Comparison of ENCODE assay signal across 19 cellular contexts in genomic region chr1:23215291-23215690, GRCh38. TPM values are rescaled to one million over a fixed set of nuclear protein-coding genes. Genes with fewer than 3 reads are reported as not detected.
DNase-seq lines count a peak whose midpoint lies in the region; ATAC-seq, FAIRE-seq and TF ChIP-seq lines count a peak whose summit lies in the region.
"Had no signal": no experiment of that assay in that cellular context is flagged by ENCODE, and none has a peak within 500 bp of the region (broad histone marks: within the 10 kb centered on the region; RNA-seq: fewer than 3 reads in every experiment).

No MANE protein-coding gene starts in this region.

- peak overlapping the region; percentile 98; the same call in 1 of the 2 replicates for H3K4me2 ChIP-seq in GM23338
- no peak overlapping the region for H3K4me2 ChIP-seq in astrocyte (ENCODE audit: low read length)
- H3K4me2 ChIP-seq in endothelial cell of umbilical vein (ENCODE audit: insufficient read depth, low read length) = no peak overlapping the region
- H3K4me2 ChIP-seq in neuronal stem cell (ENCODE audit: insufficient read depth, low read length, poor library complexity, severe bottlenecking) = no peak overlapping the region

- POLR2A ChIA-PET in endothelial cell of umbilical vein (lab: Charles Lee) = no interaction called here

- no peak overlapping the region for H2AK5ac ChIP-seq in neuronal stem cell (ENCODE audit: low read depth, low read length)

- H2AFZ ChIP-seq in GM23338 (no peak overlapping the region), astrocyte (ENCODE audit: low read depth, low read length) (no peak overlapping the region), endothelial cell of umbilical vein (ENCODE audit: low read depth, low read length) (no peak overlapping the region), neuronal stem cell (ENCODE audit: low read length) (no peak overlapping the region)
- H2AFZ ChIP-seq: GM23248 had no signal

- H3K4me1 ChIP-seq in GM23338 (ENCODE audit: insufficient read depth) (peaks cover 20% of the 10 kb centered on the region), astrocyte (ENCODE audit: insufficient read depth, low read length) (peaks cover 5% of the 10 kb centered on the region), endothelial cell of umbilical vein (ENCODE audit: control insufficient read depth, extremely low read depth, insufficient read depth, low read length) (peaks cover 13% of the 10 kb centered on the region), neuronal stem cell (ENCODE audit: control insufficient read depth in 2 of 2, insufficient read depth in 1 of 2, low read depth in 1 of 2, low read length in 2 of 2) (peaks cover 3 to 13% of the 10 kb centered on the region in 2 donors), SJCRH30 (no peaks in the 10 kb centered on the region)
- H3K4me1 ChIP-seq: BE2C had no signal

- H3K9ac ChIP-seq in astrocyte (ENCODE audit: low read length) (no peak overlapping the region), endothelial cell of umbilical vein (replicated peaks; ENCODE audit: extremely low read depth, insufficient read depth, low read length) (no peak overlapping the region), neuronal stem cell (ENCODE audit: low read depth, low read length, poor library complexity) (no peak overlapping the region)
- H3K9ac ChIP-seq: GM23248 had no signal

- H3K23ac ChIP-seq in neuronal stem cell (ENCODE audit: low read depth, low read length, poor library complexity) = no peak overlapping the region

- no peak overlapping the region for H2BK5ac ChIP-seq in neuronal stem cell (ENCODE audit: low read length)

- TF ChIP-seq POLR2A in endothelial cell of umbilical vein (IDR thresholded peaks at IDR 0.05; ENCODE audit: low read depth, low read length) = no peak

- ATAC-seq in GM23338 (no peak), GM19467 (IDR thresholded peaks at IDR 0.05; ENCODE audit: unreplicated experiment) (no peak)
- ATAC-seq: GM12878 had no signal

- peaks cover 21% of the 10 kb centered on the region for H3K4me1 Mint-ChIP-seq in GM23338
- peaks cover 5% of the 10 kb centered on the region for H3K4me1 Mint-ChIP-seq in astrocyte (ENCODE audit: low read depth, unreplicated experiment)

- no peak overlapping the region for H2BK12ac ChIP-seq in neuronal stem cell (ENCODE audit: low read length)

- H3K4me3 ChIP-seq in GM23338 = 0 out of 2 replicates have a peak overlapping the region, but pooled peaks have one; percentile 84
- no peak overlapping the region for H3K4me3 ChIP-seq in astrocyte (ENCODE audit: insufficient read depth, low read depth, low read length)
- H3K4me3 ChIP-seq in endothelial cell of umbilical vein (replicated peaks in 1 of 3; ENCODE audit: insufficient read depth in 1 of 3, low read depth in 1 of 3, low read length in 3 of 3) = no peak overlapping the region
- H3K4me3 ChIP-seq in neuronal stem cell (ENCODE audit: low read length in 2 of 2) = no peak overlapping the region
- no peak overlapping the region for H3K4me3 ChIP-seq in SJCRH30
- H3K4me3 ChIP-seq: GM12878, GM23248 had no signal

- no peaks in the 10 kb centered on the region for H3K36me3 Mint-ChIP-seq in GM23338 (ENCODE audit: low read depth)
- peaks cover 6% of the 10 kb centered on the region for H3K36me3 Mint-ChIP-seq in astrocyte (ENCODE audit: low read depth, unreplicated experiment)
- H3K36me3 Mint-ChIP-seq: CD4-positive, CD25-positive, alpha-beta regulatory T cell; CD8-positive, alpha-beta memory T cell had no signal

- no peak for DNase-seq in GM23338 (ENCODE audit: low spot score)
- no peak for DNase-seq in astrocyte (ENCODE audit: low read depth)
- peak; percentile 25 for DNase-seq in endothelial cell of umbilical vein (ENCODE audit: low read depth, low spot score)
- DNase-seq in neuronal stem cell (ENCODE audit: low spot score) = no peak
- no peak for DNase-seq in SJCRH30
- no peak for DNase-seq in NCI-H526 (lab: John Stamatoyannopoulos, UW)
- DNase-seq: 8988T; BE2C; C1 segment of cervical spinal cord; CD4-positive, CD25-positive, alpha-beta regulatory T cell; CD8-positive, alpha-beta memory T cell; COR-L47; DMS 273 treated with DMSO at 0.1 percent for 48 hours; DND-41; H7 had no signal

- dilution Hi-C loops in endothelial cell of umbilical vein (cut with MboI; ENCODE audit: extremely low pct_ligation_motif_present, low sequenced_read_pairs) = no loop called here

- TF ChIP-seq CTCF in GM23338 (conservative IDR thresholded peaks at IDR 0.05; ENCODE audit: low read depth in 2 of 2) (no peak), astrocyte (IDR thresholded peaks at IDR 0.05; ENCODE audit: insufficient read depth, low read depth, low read length) (no peak), endothelial cell of umbilical vein (IDR thresholded peaks at IDR 0.05; ENCODE audit: extremely low read depth in 1 of 2, insufficient read depth in 1 of 2, low read depth in 1 of 2, low read length in 2 of 2) (no peak)

- H3K27me3 Mint-ChIP-seq in GM23338 (ENCODE audit: insufficient read depth, low read depth, poor library complexity) (peaks cover 21% of the 10 kb centered on the region), astrocyte (ENCODE audit: low read depth, unreplicated experiment) (peaks cover 46% of the 10 kb centered on the region)

- H3K36me3 ChIP-seq in GM23338 (ENCODE audit: insufficient read depth) (no peaks in the 10 kb centered on the region), astrocyte (ENCODE audit: insufficient read depth, low read length) (no peaks in the 10 kb centered on the region), endothelial cell of umbilical vein (ENCODE audit: control insufficient read depth in 2 of 2, extremely low read depth in 1 of 2, insufficient read depth in 2 of 2, low read length in 2 of 2) (no peaks in the 10 kb centered on the region), neuronal stem cell (replicated peaks in 1 of 2; ENCODE audit: control insufficient read depth in 2 of 2, insufficient read depth in 2 of 2, low read length in 2 of 2) (no peaks in the 10 kb centered on the region), SJCRH30 (no peaks in the 10 kb centered on the region)
- H3K36me3 ChIP-seq: BE2C had no signal

- H3K4me3 Mint-ChIP-seq in GM23338 (no peak overlapping the region), astrocyte (ENCODE audit: unreplicated experiment) (peak overlapping the region; percentile 34)

- H3K18ac ChIP-seq in neuronal stem cell (ENCODE audit: low read length) = no peak overlapping the region

- no TSS peak for BruUV-seq in endothelial cell of umbilical vein (replicated peaks; lab: Mats Ljungman, UMichigan)

- H3K27ac ChIP-seq in GM23338 (ENCODE audit: low read depth) (no peak overlapping the region), astrocyte (ENCODE audit: low read depth, low read length) (no peak overlapping the region), endothelial cell of umbilical vein (ENCODE audit: insufficient read depth, low read depth, low read length) (no peak overlapping the region), neuronal stem cell (replicated peaks; ENCODE audit: low read length) (no peak overlapping the region), SJCRH30 (no peak overlapping the region)
- H3K27ac ChIP-seq: GM23248 had no signal

- H3K79me1 ChIP-seq in neuronal stem cell (ENCODE audit: low read depth, low read length) = no peaks in the 10 kb centered on the region

- no peak overlapping the region for H4K91ac ChIP-seq in neuronal stem cell (ENCODE audit: low read depth, low read length, poor library complexity)

- CTCF ChIA-PET in endothelial cell of umbilical vein (lab: Charles Lee) = interaction anchor here (1.1 to 4.4 kb wide), 8 partner anchors 14 to 325 kb away, joined by 3 to 26 read pairs (median 6); no protein-coding TSS in a partner anchor

- WGBS in neuronal stem cell (ENCODE audit: extremely low coverage in 2 of 2, insufficient read length in 2 of 2, insufficient replicate concordance in 1 of 2), 2 donors = no CpG with 5 or more reads among the region's 3 CpGs

- H2BK15ac ChIP-seq in neuronal stem cell (ENCODE audit: low read length) = peak overlapping the region; percentile 57

- H4K8ac ChIP-seq in neuronal stem cell (ENCODE audit: low read depth, low read length) = no peak overlapping the region

- no peak overlapping the region for H3K4ac ChIP-seq in neuronal stem cell (ENCODE audit: low read length)

- no peaks in the 10 kb centered on the region for H3K9me2 ChIP-seq in GM23338 (ENCODE audit: insufficient read depth)

- no peaks in the 10 kb centered on the region for H3K9me3 ChIP-seq in astrocyte (ENCODE audit: insufficient read depth, low read depth, low read length)
- H3K9me3 ChIP-seq in endothelial cell of umbilical vein (replicated peaks; ENCODE audit: control insufficient read depth, insufficient read depth, low read length) = no peaks in the 10 kb centered on the region
- H3K9me3 ChIP-seq in neuronal stem cell (replicated peaks in 1 of 2; ENCODE audit: control insufficient read depth in 2 of 2, insufficient read depth in 1 of 2, low read depth in 1 of 2, low read length in 2 of 2) = peaks cover 0 to 2% of the 10 kb centered on the region in 2 donors
- no peaks in the 10 kb centered on the region for H3K9me3 ChIP-seq in SJCRH30 (replicated peaks)
- H3K9me3 ChIP-seq: BE2C had no signal

- no peak overlapping the region for H3K14ac ChIP-seq in neuronal stem cell (ENCODE audit: low read length)

- no peaks in the 10 kb centered on the region; the same call in 1 of the 2 replicates for H4K20me1 ChIP-seq in GM23338 (replicated peaks; ENCODE audit: insufficient read depth)
- no peaks in the 10 kb centered on the region for H4K20me1 ChIP-seq in astrocyte (ENCODE audit: insufficient read depth, low read length)
- no peaks in the 10 kb centered on the region for H4K20me1 ChIP-seq in endothelial cell of umbilical vein (replicated peaks; ENCODE audit: control insufficient read depth, extremely low read depth, insufficient read depth, low read length)

- peaks cover 8% of the 10 kb centered on the region; the same call in 1 of the 2 replicates for H3K79me2 ChIP-seq in GM23338 (replicated peaks; ENCODE audit: insufficient read depth)
- H3K79me2 ChIP-seq in astrocyte (ENCODE audit: insufficient read depth, low read length) = no peaks in the 10 kb centered on the region
- no peaks in the 10 kb centered on the region for H3K79me2 ChIP-seq in endothelial cell of umbilical vein (ENCODE audit: control insufficient read depth, insufficient read depth, low read length)

- H3K9me3 Mint-ChIP-seq in GM23338 (no peaks in the 10 kb centered on the region), astrocyte (ENCODE audit: unreplicated experiment) (peaks cover 6% of the 10 kb centered on the region)
- H3K9me3 Mint-ChIP-seq: CD8-positive, alpha-beta memory T cell had no signal

- H3K9me1 ChIP-seq in endothelial cell of umbilical vein (replicated peaks; ENCODE audit: control insufficient read depth, extremely low read depth, insufficient read depth, low read length) = no peaks in the 10 kb centered on the region

- no peak overlapping the region for H2BK120ac ChIP-seq in neuronal stem cell (ENCODE audit: low read depth, low read length)

- 0 out of 2 replicates have a peak, but pooled peaks cover 5% of the 10 kb centered on the region for H3F3A ChIP-seq in GM23338 (replicated peaks; ENCODE audit: low read depth)

- H3K27ac Mint-ChIP-seq in GM23338 (no peak overlapping the region), astrocyte (ENCODE audit: unreplicated experiment) (no peak overlapping the region)
- H3K27ac Mint-ChIP-seq: CD4-positive, CD25-positive, alpha-beta regulatory T cell had no signal

- intact Hi-C loops in endothelial cell of umbilical vein (cut with micrococcal nuclease) = no loop called here

- H3K27me3 ChIP-seq in GM23338 (ENCODE audit: insufficient read depth) (peaks cover 18% of the 10 kb centered on the region), astrocyte (ENCODE audit: insufficient read depth, low read length) (peaks cover 25% of the 10 kb centered on the region), endothelial cell of umbilical vein (ENCODE audit: control insufficient read depth in 2 of 2, insufficient read depth in 2 of 2, low read length in 2 of 2) (peaks cover 0 to 7% of the 10 kb centered on the region in 2 experiments), neuronal stem cell (ENCODE audit: control insufficient read depth in 3 of 3, insufficient read depth in 3 of 3, low read depth in 1 of 3, low read length in 3 of 3) (peaks cover 0 to 42% (median 6%) of the 10 kb centered on the region in 3 experiments), SJCRH30 (peaks cover 35% of the 10 kb centered on the region)

- FAIRE-seq in astrocyte (lab: Jason Lieb, UNC) = no peak
- no peak for FAIRE-seq in endothelial cell of umbilical vein (lab: Jason Lieb, UNC)
- FAIRE-seq: GM12878, GM19239 had no signal

RNA-seq across cellular contexts. Expression of gene HTR1D, which starts 2.0 kb away (rescaled TPM):
- total RNA-seq in GM23338 (2014; rRNA removed; shearing (Covaris generic)) = 4.1 and 4.7 TPM in 2 replicates
- 2.1 and 2.4 TPM in 2 replicates for polyA plus RNA-seq in GM23338 (2016; fragmentation: Nextera tagmentation; extraction: Ambion mirVana)
- 3.3 and 3.8 TPM in 2 replicates for total RNA-seq in astrocyte
- total RNA-seq in endothelial cell of umbilical vein = 1.5 and 2.2 TPM in 2 replicates
- 1.9 TPM in 2 replicates for polyA plus RNA-seq in endothelial cell of umbilical vein
- polyA plus RNA-seq in endothelial cell of umbilical vein (2011; cell fraction: cytosol; rRNA removed) = 1.8 TPM in 2 replicates
- 0.91 and 0.98 TPM in 2 replicates for polyA plus RNA-seq in endothelial cell of umbilical vein (2011; cell fraction: nucleus; rRNA removed)
- polyA plus RNA-seq in endothelial cell of umbilical vein (2012) = 4.3 and 5.4 TPM in 2 replicates
- 0.93 and 1.6 TPM in 2 replicates for polyA minus RNA-seq in endothelial cell of umbilical vein
- polyA minus RNA-seq in endothelial cell of umbilical vein (2011; cell fraction: cytosol; rRNA and poly(A)+ RNA removed) = 3.3 TPM
- 0.96 and 1.1 TPM in 2 replicates for polyA minus RNA-seq in endothelial cell of umbilical vein (2011; cell fraction: nucleus; rRNA and poly(A)+ RNA removed)
- polyA plus RNA-seq in neuronal stem cell (2013, experiment 1 of 2) = 1.9 TPM
- polyA plus RNA-seq in neuronal stem cell (2013, experiment 2 of 2) = 2.1 TPM
- not detected in 2 replicates for total RNA-seq in SJCRH30 (2014; rRNA removed; shearing (Covaris generic))
- total RNA-seq: CD4-positive, CD25-positive, alpha-beta regulatory T cell; CD8-positive, alpha-beta memory T cell; GM12878; GM23248 had no signal
- polyA plus RNA-seq: CD4-positive, CD25-positive, alpha-beta regulatory T cell; CD8-positive, alpha-beta memory T cell; GM23248 had no signal

RNA-seq across cellular contexts. Expression of gene LUZP1, which starts 46.6 kb away (rescaled TPM):
- total RNA-seq in GM23338 (2014; rRNA removed; shearing (Covaris generic)) = 44.1 and 45.7 TPM in 2 replicates
- polyA plus RNA-seq in GM23338 (2016; fragmentation: Nextera tagmentation; extraction: Ambion mirVana) = 125 and 152 TPM in 2 replicates
- total RNA-seq in astrocyte = 77.1 and 82.2 TPM in 2 replicates
- total RNA-seq in endothelial cell of umbilical vein = 82.4 and 92.3 TPM in 2 replicates
- polyA plus RNA-seq in endothelial cell of umbilical vein = 24.0 and 26.3 TPM in 2 replicates
- 27.7 and 27.9 TPM in 2 replicates for polyA plus RNA-seq in endothelial cell of umbilical vein (2011; cell fraction: cytosol; rRNA removed)
- 51.3 and 61.7 TPM in 2 replicates for polyA plus RNA-seq in endothelial cell of umbilical vein (2011; cell fraction: nucleus; rRNA removed)
- polyA plus RNA-seq in endothelial cell of umbilical vein (2012) = 48.4 and 60.7 TPM in 2 replicates
- polyA minus RNA-seq in endothelial cell of umbilical vein = 84.2 and 92.3 TPM in 2 replicates
- polyA minus RNA-seq in endothelial cell of umbilical vein (2011; cell fraction: cytosol; rRNA and poly(A)+ RNA removed) = 12.7 TPM
- polyA minus RNA-seq in endothelial cell of umbilical vein (2011; cell fraction: nucleus; rRNA and poly(A)+ RNA removed) = 58.7 and 84.7 TPM in 2 replicates
- 27.0 TPM for polyA plus RNA-seq in neuronal stem cell (2013, experiment 1 of 2)
- 28.3 TPM for polyA plus RNA-seq in neuronal stem cell (2013, experiment 2 of 2)
- 28.8 and 29.8 TPM in 2 replicates for total RNA-seq in SJCRH30 (2014; rRNA removed; shearing (Covaris generic))
